ENCODE assay signal across 12 cellular contexts in the genomic region with DNA sequence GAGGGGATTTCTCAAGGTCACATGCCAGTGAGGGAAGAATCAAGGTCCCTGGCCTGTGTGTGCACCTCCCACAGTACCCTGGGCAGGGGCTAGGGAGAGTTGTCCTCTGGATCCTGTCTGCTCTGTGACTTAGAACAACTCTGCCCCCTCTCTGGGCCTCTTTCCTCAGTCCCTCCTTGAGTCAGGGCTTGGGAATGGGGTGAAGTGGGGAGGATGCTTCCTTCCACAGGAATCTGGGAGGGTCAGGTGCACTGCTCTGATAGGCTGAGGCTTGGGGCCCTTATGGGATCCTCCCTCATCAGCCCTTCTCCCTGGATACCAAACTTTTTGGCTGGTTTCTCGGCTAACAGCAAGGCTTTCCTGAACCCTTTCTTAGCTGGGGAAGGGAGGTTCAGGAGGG. TPM values are rescaled to one million over a fixed set of nuclear protein-coding genes. Genes with fewer than 3 reads are reported as not detected.
DNase-seq lines count a peak whose midpoint lies in the region; ATAC-seq, FAIRE-seq and TF ChIP-seq lines count a peak whose summit lies in the region.
"Had no signal": no experiment of that assay in that cellular context is flagged by ENCODE, and none has a peak within 500 bp of the region (broad histone marks: within the 10 kb centered on the region; RNA-seq: fewer than 3 reads in every experiment).

No MANE protein-coding gene starts in this region.

- ATAC-seq in HG03159 (IDR thresholded peaks at IDR 0.05; ENCODE audit: unreplicated experiment) (no peak), HG03139 (IDR thresholded peaks at IDR 0.05; ENCODE audit: unreplicated experiment) (no peak)
- ATAC-seq: activated CD4-positive, CD25-positive, alpha-beta regulatory T cell treated with anti-CD3 and anti-CD28 coated beads, Interleukin-2, amount 50 U/mL, for 24 hours; stimulated activated effector memory CD8-positive, alpha-beta T cell treated with anti-CD3 and anti-CD28 coated beads, Interleukin-12 subunit alpha, Interleukin-12 subunit beta, amount 100 ng/mL, for 72 hours had no signal

- H3K36me3 ChIP-seq in ACC112 (ENCODE audit: insufficient read depth, low read length) (no peaks in the 10 kb centered on the region), bronchial epithelial cell (ENCODE audit: control insufficient read depth, insufficient read depth, low read length) (no peaks in the 10 kb centered on the region)

- no peaks in the 10 kb centered on the region for H3K27me3 ChIP-seq in ACC112 (ENCODE audit: insufficient read depth, low read length)
- H3K27me3 ChIP-seq in bronchial epithelial cell (ENCODE audit: control insufficient read depth, insufficient read depth, low read length): no peaks in the 10 kb centered on the region

- H3K4me3 ChIP-seq in ACC112 (ENCODE audit: low read depth, low read length) (peak overlapping the region; percentile 92), HFF-Myc (replicated peaks; ENCODE audit: low read depth, low read length) (peak overlapping the region; percentile 91), bronchial epithelial cell (ENCODE audit: low read depth, low read length) (no peak overlapping the region)

- FAIRE-seq in bronchial epithelial cell (lab: Jason Lieb, UNC): peak; percentile 55

- peak overlapping the region; percentile 2; the same call in 1 of the 2 replicates for H3K27ac ChIP-seq in ACC112 (ENCODE audit: low read depth, low read length)

- TF ChIP-seq CTCF in HFF-Myc (IDR thresholded peaks at IDR 0.05; ENCODE audit: low read depth, low read length, missing control alignments) (no peak), bronchial epithelial cell (IDR thresholded peaks at IDR 0.05; ENCODE audit: insufficient read depth, low read length, severe bottlenecking) (no peak)

- H3K4me1 ChIP-seq in ACC112 (ENCODE audit: control insufficient read depth, insufficient read depth, low read length, unreplicated experiment): peaks cover 68% of the 10 kb centered on the region

- no peak overlapping the region for H2AFZ ChIP-seq in ACC112 (ENCODE audit: low read length, unreplicated experiment)

- peaks cover 28% of the 10 kb centered on the region for H3K79me2 ChIP-seq in ACC112 (ENCODE audit: control insufficient read depth, insufficient read depth, low read length, unreplicated experiment)

- no peak for DNase-seq in HFF-Myc (ENCODE audit: extremely low read depth, low read depth)
- DNase-seq in bronchial epithelial cell (ENCODE audit: low read depth): peak; percentile 67
- DNase-seq in kidney tubule cell (ENCODE audit: low spot score): peak; percentile 80
- DNase-seq in C1 segment of cervical spinal cord (lab: John Stamatoyannopoulos, UW): no peak
- no peak for DNase-seq in DMS79 (lab: John Stamatoyannopoulos, UW)
- DNase-seq: activated naive CD4-positive, alpha-beta T cell treated with anti-CD3 and anti-CD28 coated beads for 36 hours; CD4-positive, CD25-positive, alpha-beta regulatory T cell had no signal

RNA-seq across cellular contexts. Expression of gene TRNP1, which starts 2.5 kb away (rescaled TPM):
- 11.1 and 15.3 TPM in 2 replicates for total RNA-seq in bronchial epithelial cell
- total RNA-seq: CD4-positive, CD25-positive, alpha-beta regulatory T cell had no signal

RNA-seq across cellular contexts. Expression of gene TENT5B, which starts 16.6 kb away (rescaled TPM):
- total RNA-seq in bronchial epithelial cell: 21.1 and 73.0 TPM in 2 replicates
- total RNA-seq: activated naive CD4-positive, alpha-beta T cell treated with anti-CD3 and anti-CD28 coated beads for 36 hours; CD4-positive, CD25-positive, alpha-beta regulatory T cell had no signal

RNA-seq across cellular contexts. Expression of gene KDF1, which starts 35.8 kb away (rescaled TPM):
- total RNA-seq in bronchial epithelial cell: 13.2 and 14.7 TPM in 2 replicates

Comparison
In these comparisons a context has a peak if more than half of its experiments do, and no peak if none do; other contexts are left out.
1. DNase-seq: peak in bronchial epithelial cell (single experiment) and kidney tubule cell (single experiment); none in HFF-Myc (single experiment), C1 segment of cervical spinal cord (0 of 14) and DMS79 (single experiment).